In genomic region chr11:47433991-47434786, GRCh38 we compare ENCODE assay signal across 12 cellular contexts. TPM values are rescaled to one million over a fixed set of nuclear protein-coding genes. Genes with fewer than 3 reads are reported as not detected.
DNase-seq lines count a peak whose midpoint lies in the region; ATAC-seq and TF ChIP-seq lines count a peak whose summit lies in the region.
"Had no signal": no experiment of that assay in that cellular context is flagged by ENCODE, and none has a peak within 500 bp of the region (broad histone marks: within the 10 kb centered on the region; RNA-seq: fewer than 3 reads in every experiment).

No MANE protein-coding gene starts in this region.

- H4K8ac ChIP-seq in neuronal stem cell (ENCODE audit: low read depth, low read length) (no peak overlapping the region), H9 (replicated peaks; ENCODE audit: insufficient read length, low read depth, low read length) (no peak overlapping the region)

- no peak overlapping the region for H3K18ac ChIP-seq in neuronal stem cell (ENCODE audit: low read length)
- H3K18ac ChIP-seq in H9 (ENCODE audit: insufficient read length, low read depth, low read length) = no peak overlapping the region

- ATAC-seq in GM21825 (IDR thresholded peaks at IDR 0.05; ENCODE audit: unreplicated experiment) = no peak
- ATAC-seq: natural killer cell had no signal

- intact Hi-C loops in esophagus muscularis mucosa (cut with DNase I) = no loop called here

- H3K27me3 ChIP-seq in esophagus muscularis mucosa (no peaks in the 10 kb centered on the region), neuronal stem cell (ENCODE audit: control insufficient read depth in 3 of 3, insufficient read depth in 3 of 3, low read depth in 1 of 3, low read length in 3 of 3) (no peaks in the 10 kb centered on the region), H9 (ENCODE audit: insufficient read depth, low read length) (no peaks in the 10 kb centered on the region)
- no peaks in the 10 kb centered on the region for H3K27me3 ChIP-seq in effector memory CD4-positive, alpha-beta T cell (replicated peaks; ENCODE audit: control insufficient read depth, insufficient read depth, low read length, poor library complexity, severe bottlenecking)
- H3K27me3 ChIP-seq: brain microvascular endothelial cell, SJSA1 had no signal

- no peak overlapping the region for H3T11ph ChIP-seq in H9 (ENCODE audit: low read length)

- H2AFZ ChIP-seq in neuronal stem cell (ENCODE audit: low read length) (peak overlapping the region; percentile 59), H9 (ENCODE audit: low read length) (no peak overlapping the region)

- no peak for TF ChIP-seq POLR2A in esophagus muscularis mucosa (IDR thresholded peaks at IDR 0.05; ENCODE audit: low read depth)

- H3K9ac ChIP-seq in neuronal stem cell (ENCODE audit: low read depth, low read length, poor library complexity) (no peak overlapping the region), H9 (ENCODE audit: extremely low read depth, insufficient read length, low read length) (no peak overlapping the region)

- no peak overlapping the region for H3K23ac ChIP-seq in neuronal stem cell (ENCODE audit: low read depth, low read length, poor library complexity)
- H3K23ac ChIP-seq in H9 (ENCODE audit: insufficient read length, low read depth, low read length) = no peak overlapping the region

- H4K20me1 ChIP-seq in H9 (ENCODE audit: control insufficient read depth, insufficient read depth, insufficient read length) = no peaks in the 10 kb centered on the region

- H2BK120ac ChIP-seq in neuronal stem cell (ENCODE audit: low read depth, low read length) (no peak overlapping the region), H9 (ENCODE audit: low read depth, low read length, poor library complexity, severe bottlenecking) (no peak overlapping the region)

- no peak for TF ChIP-seq EP300 in esophagus muscularis mucosa (IDR thresholded peaks at IDR 0.05)

- no peak overlapping the region for H2BK12ac ChIP-seq in neuronal stem cell (ENCODE audit: low read length)
- no peak overlapping the region for H2BK12ac ChIP-seq in H9 (ENCODE audit: insufficient read length, low read depth, low read length)

- no peak overlapping the region for H4K5ac ChIP-seq in H9 (ENCODE audit: insufficient read length, low read depth, low read length)

- H3K36me3 ChIP-seq in esophagus muscularis mucosa = no peaks in the 10 kb centered on the region
- H3K36me3 ChIP-seq in neuronal stem cell (replicated peaks in 1 of 2; ENCODE audit: control insufficient read depth in 2 of 2, insufficient read depth in 2 of 2, low read length in 2 of 2) = no peaks in the 10 kb centered on the region
- no peaks in the 10 kb centered on the region for H3K36me3 ChIP-seq in effector memory CD4-positive, alpha-beta T cell (ENCODE audit: control insufficient read depth, insufficient read depth, low read length)
- H3K36me3 ChIP-seq: brain microvascular endothelial cell, SJSA1 had no signal

- no peaks in the 10 kb centered on the region for H3K23me2 ChIP-seq in H9 (ENCODE audit: insufficient read length, low read depth, low read length, poor library complexity, severe bottlenecking)

- H3K4ac ChIP-seq in neuronal stem cell (ENCODE audit: low read length) = no peak overlapping the region
- no peak overlapping the region for H3K4ac ChIP-seq in H9 (ENCODE audit: low read depth, low read length)

- H3K9me3 ChIP-seq in esophagus muscularis mucosa (no peaks in the 10 kb centered on the region), neuronal stem cell (replicated peaks in 1 of 2; ENCODE audit: control insufficient read depth in 2 of 2, insufficient read depth in 1 of 2, low read depth in 1 of 2, low read length in 2 of 2) (no peaks in the 10 kb centered on the region), H9 (ENCODE audit: control insufficient read depth, low read depth, low read length) (no peaks in the 10 kb centered on the region)
- H3K9me3 ChIP-seq in effector memory CD4-positive, alpha-beta T cell (ENCODE audit: control insufficient read depth, low read length) = no peaks in the 10 kb centered on the region
- H3K9me3 ChIP-seq: SJSA1 had no signal

- peak; percentile 64 for DNase-seq in AG09319 (ENCODE audit: extremely low read depth, low read depth)
- DNase-seq in NCI-H446 treated with DMSO at 0.1 percent for 48 hours (lab: John Stamatoyannopoulos, UW) = peak; percentile 88
- DNase-seq in esophagus muscularis mucosa (ENCODE audit: extremely low spot score) = no peak
- DNase-seq in neuronal stem cell (ENCODE audit: low spot score) = no peak
- DNase-seq in H9 = no peak
- DNase-seq in effector memory CD4-positive, alpha-beta T cell = no peak
- no peak for DNase-seq in activated gamma-delta T cell treated with Interleukin-2 at 50 U/mL for 16 hours
- DNase-seq: brain microvascular endothelial cell, natural killer cell, NCI-H524 treated with DMSO at 0.1 percent for 48 hours had no signal

- no peaks in the 10 kb centered on the region for H3K79me1 ChIP-seq in neuronal stem cell (ENCODE audit: low read depth, low read length)
- no peaks in the 10 kb centered on the region for H3K79me1 ChIP-seq in H9 (ENCODE audit: insufficient read depth, low read depth, low read length, poor library complexity, severe bottlenecking)

- H3K27ac ChIP-seq in esophagus muscularis mucosa (replicated peaks in 1 of 4) (peak overlapping the region; percentile 11 to 65 (median 56)), neuronal stem cell (replicated peaks; ENCODE audit: low read length) (no peak overlapping the region), H9 (ENCODE audit: insufficient read length, low read depth, low read length) (no peak overlapping the region)
- H3K27ac ChIP-seq in effector memory CD4-positive, alpha-beta T cell (ENCODE audit: insufficient read depth, low read length, poor library complexity, severe bottlenecking) = no peak overlapping the region
- H3K27ac ChIP-seq: brain microvascular endothelial cell, SJSA1 had no signal

- no peak overlapping the region for H2BK20ac ChIP-seq in H9 (ENCODE audit: low read depth, low read length, poor library complexity, severe bottlenecking)

- H3K36me3 Mint-ChIP-seq in H9 (ENCODE audit: insufficient read depth in 1 of 3, low read depth in 3 of 3) = no peaks in the 10 kb centered on the region; a peak in 1 of 7 replicates
- H3K36me3 Mint-ChIP-seq: natural killer cell had no signal

- no peaks in the 10 kb centered on the region; the same call in 1 of the 2 replicates for H3K27me3 Mint-ChIP-seq in H9 (ENCODE audit: low read depth)

- H3K14ac ChIP-seq in neuronal stem cell (ENCODE audit: low read length) = no peak overlapping the region
- H3K14ac ChIP-seq in H9 (ENCODE audit: insufficient read depth, low read length) = no peak overlapping the region

- H2AK5ac ChIP-seq in neuronal stem cell (ENCODE audit: low read depth, low read length) = no peak overlapping the region
- H2AK5ac ChIP-seq in H9 (ENCODE audit: insufficient read length, low read length) = no peak overlapping the region

- no peak for TF ChIP-seq CTCF in AG09319 (IDR thresholded peaks at IDR 0.05; ENCODE audit: low read depth, low read length)
- no peak for TF ChIP-seq CTCF in esophagus muscularis mucosa (IDR thresholded peaks at IDR 0.05)
- no peak for TF ChIP-seq CTCF in H9 (conservative IDR thresholded peaks at IDR 0.05)

- no peaks in the 10 kb centered on the region for H3K4me1 Mint-ChIP-seq in H9
- H3K4me1 Mint-ChIP-seq: natural killer cell had no signal

- H4K91ac ChIP-seq in neuronal stem cell (ENCODE audit: low read depth, low read length, poor library complexity) (no peak overlapping the region), H9 (ENCODE audit: insufficient read length, low read depth, low read length) (no peak overlapping the region)

- H3K4me1 ChIP-seq in esophagus muscularis mucosa (peaks cover 5 to 21% (median 19%) of the 10 kb centered on the region in 4 donors), neuronal stem cell (ENCODE audit: control insufficient read depth in 2 of 2, insufficient read depth in 1 of 2, low read depth in 1 of 2, low read length in 2 of 2) (peaks cover 2 to 9% of the 10 kb centered on the region in 2 donors), H9 (ENCODE audit: insufficient read depth, low read length) (no peaks in the 10 kb centered on the region)
- no peaks in the 10 kb centered on the region for H3K4me1 ChIP-seq in effector memory CD4-positive, alpha-beta T cell (ENCODE audit: control insufficient read depth, insufficient read depth, low read length, poor library complexity, severe bottlenecking)
- H3K4me1 ChIP-seq: SJSA1 had no signal

- H3K4me2 ChIP-seq in neuronal stem cell (ENCODE audit: insufficient read depth, low read length, poor library complexity, severe bottlenecking) (no peak overlapping the region), H9 (ENCODE audit: insufficient read depth, insufficient read length, low read length) (no peak overlapping the region)

- no peak overlapping the region for H3K4me3 ChIP-seq in esophagus muscularis mucosa
- H3K4me3 ChIP-seq in neuronal stem cell (ENCODE audit: low read length in 2 of 2) = no peak overlapping the region
- H3K4me3 ChIP-seq in effector memory CD4-positive, alpha-beta T cell (ENCODE audit: insufficient read depth, low read depth, low read length, poor library complexity, severe bottlenecking) = no peak overlapping the region
- H3K4me3 ChIP-seq: SJSA1 had no signal

- 65% methylated on average over 7 of the region's 7 CpGs for WGBS in esophagus muscularis mucosa
- no CpG with 5 or more reads among the region's 7 CpGs for WGBS in neuronal stem cell (ENCODE audit: extremely low coverage in 2 of 2, insufficient read length in 2 of 2, insufficient replicate concordance in 1 of 2), 2 donors
- WGBS in H9 (ENCODE audit: extremely low coverage, insufficient read length, low lambda C conversion rate) = no CpG with 5 or more reads among the region's 7 CpGs

- H3K27ac Mint-ChIP-seq in H9 = no peak overlapping the region
- H3K27ac Mint-ChIP-seq: natural killer cell had no signal

- H2BK15ac ChIP-seq in neuronal stem cell (ENCODE audit: low read length) = no peak overlapping the region
- H2BK15ac ChIP-seq in H9 (ENCODE audit: low read depth, low read length) = no peak overlapping the region

- no peak overlapping the region for H3K56ac ChIP-seq in H9 (ENCODE audit: insufficient read length, low read depth, low read length)

- H3K9me3 Mint-ChIP-seq in H9 = no peaks in the 10 kb centered on the region
- H3K9me3 Mint-ChIP-seq: natural killer cell had no signal

- no peaks in the 10 kb centered on the region for H3K79me2 ChIP-seq in H9 (ENCODE audit: insufficient read depth, low read length)

- H2BK5ac ChIP-seq in neuronal stem cell (ENCODE audit: low read length) = no peak overlapping the region
- H2BK5ac ChIP-seq in H9 (ENCODE audit: insufficient read length, low read length) = no peak overlapping the region

- no peak overlapping the region for H3K4me3 Mint-ChIP-seq in H9
- H3K4me3 Mint-ChIP-seq: natural killer cell had no signal

RNA-seq across cellular contexts. Expression of gene PSMC3, which starts 8.0 kb away (rescaled TPM):
- total RNA-seq in esophagus muscularis mucosa (100 to 1,000 TPM; 163 to 197 (median 182) TPM), H9 (2021) (179 TPM in 2 replicates)
- 74.9 TPM for polyA plus RNA-seq in neuronal stem cell (2013, experiment 1 of 2)
- 75.0 TPM for polyA plus RNA-seq in neuronal stem cell (2013, experiment 2 of 2)

RNA-seq across cellular contexts. Expression of gene RAPSN, which starts 14.7 kb away (rescaled TPM):
- total RNA-seq in esophagus muscularis mucosa (1 to 10 TPM in 1 of 4 donors, under 1 TPM in 3; 0.42 to 1.4 (median 0.70) TPM), H9 (2021) (0.48 TPM in 1 of 2 replicates, not detected in the other)
- polyA plus RNA-seq in neuronal stem cell (2013, experiment 1 of 2) = not detected
- polyA plus RNA-seq in neuronal stem cell (2013, experiment 2 of 2) = 0.06 TPM

RNA-seq across cellular contexts. Expression of gene SLC39A13, which starts 25.8 kb away (rescaled TPM):
- total RNA-seq in esophagus muscularis mucosa (100 to 1,000 TPM in 2 of 4 donors, 10 to 100 TPM in 2; 91.9 to 251 (median 129) TPM), H9 (2021) (25.8 and 29.2 TPM in 2 replicates)
- 21.6 TPM for polyA plus RNA-seq in neuronal stem cell (2013, experiment 1 of 2)
- polyA plus RNA-seq in neuronal stem cell (2013, experiment 2 of 2) = 20.9 TPM

RNA-seq across cellular contexts. Expression of gene SPI1, which starts 55.8 kb away (rescaled TPM):
- total RNA-seq in esophagus muscularis mucosa (10 to 100 TPM; 17.6 to 34.6 (median 20.5) TPM), H9 (2021) (not detected in 2 replicates)
- not detected for polyA plus RNA-seq in neuronal stem cell (2013, experiment 1 of 2)
- 0.03 TPM for polyA plus RNA-seq in neuronal stem cell (2013, experiment 2 of 2)
- total RNA-seq: SJSA1 had no signal

Comparison
In these comparisons a context has a peak if more than half of its experiments do, and no peak if none do; other contexts are left out.
1. DNase-seq: peak in AG09319 (single experiment) and NCI-H446 treated with DMSO at 0.1 percent for 48 hours (single experiment); none in esophagus muscularis mucosa (single experiment), neuronal stem cell (single experiment), H9 (single experiment), effector memory CD4-positive, alpha-beta T cell (0 of 3) and activated gamma-delta T cell treated with Interleukin-2 at 50 U/mL for 16 hours (single experiment).
2. H3K27ac ChIP-seq: peak in esophagus muscularis mucosa (4 of 4); none in neuronal stem cell (single experiment), H9 (single experiment) and effector memory CD4-positive, alpha-beta T cell (single experiment).